In the genomic region with DNA sequence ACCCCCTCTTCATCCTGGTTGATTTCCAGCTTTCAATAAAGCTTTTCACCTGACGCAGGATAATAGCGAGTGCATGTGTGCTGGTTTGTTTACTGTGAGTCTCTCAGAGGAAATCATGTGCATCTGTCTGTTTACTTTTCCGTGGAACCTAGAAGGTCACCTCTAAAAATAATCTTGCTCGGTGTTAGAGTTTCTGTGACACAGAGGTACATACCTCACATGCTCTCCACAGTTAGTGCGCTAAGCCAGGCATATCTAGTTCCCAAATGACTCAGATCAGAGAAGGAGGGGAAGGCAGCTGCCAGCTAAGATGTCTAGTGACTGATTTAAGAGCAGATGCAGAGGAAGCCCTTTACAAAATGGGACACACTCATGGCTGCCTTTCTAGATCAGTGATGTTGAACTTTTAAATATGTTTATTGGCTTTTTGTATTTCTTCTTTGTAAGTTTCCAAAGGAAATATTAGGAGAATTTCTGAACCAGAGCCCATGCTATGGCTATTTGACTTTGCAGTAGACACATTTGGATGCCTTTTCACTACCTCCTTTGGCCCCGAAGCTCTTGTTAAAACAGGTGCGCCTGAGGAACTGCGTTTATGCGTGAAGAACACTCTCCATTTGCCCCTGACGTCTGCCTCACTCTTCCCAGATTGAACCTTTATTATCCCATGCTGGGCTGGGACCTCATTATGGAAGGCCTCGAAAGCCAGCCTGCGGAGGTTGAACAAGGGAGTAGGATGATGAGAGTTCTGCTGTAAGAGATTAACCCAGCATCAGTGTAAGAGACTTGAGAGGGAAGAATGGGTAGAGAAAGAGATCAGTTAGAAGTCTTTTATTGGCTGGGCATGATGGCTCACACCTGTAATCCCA, we compare ENCODE assay signal across 1 cellular context.
TF ChIP-seq lines count a peak whose summit lies in the region.

No MANE protein-coding gene starts in this region.

TF ChIP-seq in HepG2, 621 proteins besides CTCF, POLR2A, EP300 and RAD21 (continued from another document and continues in another):
- TF ChIP-seq, protein P1, sequence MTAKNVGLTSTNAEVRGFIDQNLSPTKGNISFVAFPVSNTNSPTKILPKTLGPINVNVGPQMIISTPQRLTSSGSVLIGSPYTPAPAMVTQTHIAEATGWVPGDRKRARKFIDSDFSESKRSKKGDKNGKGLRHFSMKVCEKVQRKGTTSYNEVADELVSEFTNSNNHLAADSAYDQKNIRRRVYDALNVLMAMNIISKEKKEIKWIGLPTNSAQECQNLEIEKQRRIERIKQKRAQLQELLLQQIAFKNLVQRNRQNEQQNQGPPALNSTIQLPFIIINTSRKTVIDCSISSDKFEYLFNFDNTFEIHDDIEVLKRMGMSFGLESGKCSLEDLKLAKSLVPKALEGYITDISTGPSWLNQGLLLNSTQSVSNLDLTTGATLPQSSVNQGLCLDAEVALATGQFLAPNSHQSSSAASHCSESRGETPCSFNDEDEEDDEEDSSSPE (CRISPR knock-in tag; IDR thresholded peaks at IDR 0.05): no peak
- TF ChIP-seq, protein P2, sequence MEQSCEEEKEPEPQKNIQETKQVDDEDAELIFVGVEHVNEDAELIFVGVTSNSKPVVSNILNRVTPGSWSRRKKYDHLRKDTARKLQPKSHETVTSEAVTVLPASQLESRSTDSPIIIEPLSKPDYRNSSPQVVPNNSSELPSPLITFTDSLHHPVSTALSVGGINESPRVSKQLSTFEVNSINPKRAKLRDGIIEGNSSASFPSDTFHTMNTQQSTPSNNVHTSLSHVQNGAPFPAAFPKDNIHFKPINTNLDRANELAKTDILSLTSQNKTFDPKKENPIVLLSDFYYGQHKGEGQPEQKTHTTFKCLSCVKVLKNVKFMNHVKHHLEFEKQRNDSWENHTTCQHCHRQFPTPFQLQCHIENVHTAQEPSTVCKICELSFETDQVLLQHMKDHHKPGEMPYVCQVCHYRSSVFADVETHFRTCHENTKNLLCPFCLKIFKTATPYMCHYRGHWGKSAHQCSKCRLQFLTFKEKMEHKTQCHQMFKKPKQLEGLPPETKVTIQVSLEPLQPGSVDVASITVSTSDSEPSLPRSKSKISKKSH (CRISPR knock-in tag; IDR thresholded peaks at IDR 0.05; ENCODE audit: borderline replicate concordance): no peak
- TF ChIP-seq ZMYM3 (CRISPR knock-in tag; IDR thresholded peaks at IDR 0.05): no peak
- TF ChIP-seq ELF3 (CRISPR knock-in tag; IDR thresholded peaks at IDR 0.05): peak; percentile 60; the same call in 1 of the 2 replicates
- no peak for TF ChIP-seq AHR (CRISPR knock-in tag; IDR thresholded peaks at IDR 0.05)
- peak; percentile 85 for TF ChIP-seq ESRRA (CRISPR knock-in tag; IDR thresholded peaks at IDR 0.05; ENCODE audit: low read depth)
- TF ChIP-seq ZNF577 (CRISPR knock-in tag; IDR thresholded peaks at IDR 0.05; ENCODE audit: borderline replicate concordance, low read depth): no peak
- no peak for TF ChIP-seq ZSCAN9 (CRISPR knock-in tag; IDR thresholded peaks at IDR 0.05; ENCODE audit: borderline replicate concordance)
- TF ChIP-seq, protein P3, sequence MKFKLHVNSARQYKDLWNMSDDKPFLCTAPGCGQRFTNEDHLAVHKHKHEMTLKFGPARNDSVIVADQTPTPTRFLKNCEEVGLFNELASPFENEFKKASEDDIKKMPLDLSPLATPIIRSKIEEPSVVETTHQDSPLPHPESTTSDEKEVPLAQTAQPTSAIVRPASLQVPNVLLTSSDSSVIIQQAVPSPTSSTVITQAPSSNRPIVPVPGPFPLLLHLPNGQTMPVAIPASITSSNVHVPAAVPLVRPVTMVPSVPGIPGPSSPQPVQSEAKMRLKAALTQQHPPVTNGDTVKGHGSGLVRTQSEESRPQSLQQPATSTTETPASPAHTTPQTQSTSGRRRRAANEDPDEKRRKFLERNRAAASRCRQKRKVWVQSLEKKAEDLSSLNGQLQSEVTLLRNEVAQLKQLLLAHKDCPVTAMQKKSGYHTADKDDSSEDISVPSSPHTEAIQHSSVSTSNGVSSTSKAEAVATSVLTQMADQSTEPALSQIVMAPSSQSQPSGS (CRISPR knock-in tag; IDR thresholded peaks at IDR 0.05): no peak
- no peak for TF ChIP-seq HDAC6 (IDR thresholded peaks at IDR 0.05; ENCODE audit: low read depth, low read length)
- no peak for TF ChIP-seq ZNF451 (CRISPR knock-in tag; IDR thresholded peaks at IDR 0.05)
- TF ChIP-seq ZNF20 (CRISPR knock-in tag; IDR thresholded peaks at IDR 0.05): no peak
- TF ChIP-seq, protein P4, sequence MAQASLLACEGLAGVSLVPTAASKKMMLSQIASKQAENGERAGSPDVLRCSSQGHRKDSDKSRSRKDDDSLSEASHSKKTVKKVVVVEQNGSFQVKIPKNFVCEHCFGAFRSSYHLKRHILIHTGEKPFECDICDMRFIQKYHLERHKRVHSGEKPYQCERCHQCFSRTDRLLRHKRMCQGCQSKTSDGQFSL (CRISPR knock-in tag; IDR thresholded peaks at IDR 0.05): no peak
- peak; percentile 58; the same call in 1 of the 2 replicates for TF ChIP-seq PPARG (CRISPR knock-in tag; conservative IDR thresholded peaks at IDR 0.05)
- TF ChIP-seq HMG20A (CRISPR knock-in tag; IDR thresholded peaks at IDR 0.05; ENCODE audit: borderline replicate concordance): peak; percentile 63; the same call in 1 of the 2 replicates
- no peak for TF ChIP-seq RBM22 (optimal IDR thresholded peaks at IDR 0.05; ENCODE audit: low read length)
- no peak for TF ChIP-seq PTBP1 (IDR thresholded peaks at IDR 0.05; ENCODE audit: low read depth, low read length, poor library complexity, severe bottlenecking)
- TF ChIP-seq, protein P5, sequence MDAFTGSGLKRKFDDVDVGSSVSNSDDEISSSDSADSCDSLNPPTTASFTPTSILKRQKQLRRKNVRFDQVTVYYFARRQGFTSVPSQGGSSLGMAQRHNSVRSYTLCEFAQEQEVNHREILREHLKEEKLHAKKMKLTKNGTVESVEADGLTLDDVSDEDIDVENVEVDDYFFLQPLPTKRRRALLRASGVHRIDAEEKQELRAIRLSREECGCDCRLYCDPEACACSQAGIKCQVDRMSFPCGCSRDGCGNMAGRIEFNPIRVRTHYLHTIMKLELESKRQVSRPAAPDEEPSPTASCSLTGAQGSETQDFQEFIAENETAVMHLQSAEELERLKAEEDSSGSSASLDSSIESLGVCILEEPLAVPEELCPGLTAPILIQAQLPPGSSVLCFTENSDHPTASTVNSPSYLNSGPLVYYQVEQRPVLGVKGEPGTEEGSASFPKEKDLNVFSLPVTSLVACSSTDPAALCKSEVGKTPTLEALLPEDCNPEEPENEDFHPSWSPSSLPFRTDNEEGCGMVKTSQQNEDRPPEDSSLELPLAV (CRISPR knock-in tag; conservative IDR thresholded peaks at IDR 0.05; ENCODE audit: low read depth): no peak
- TF ChIP-seq, protein P6, sequence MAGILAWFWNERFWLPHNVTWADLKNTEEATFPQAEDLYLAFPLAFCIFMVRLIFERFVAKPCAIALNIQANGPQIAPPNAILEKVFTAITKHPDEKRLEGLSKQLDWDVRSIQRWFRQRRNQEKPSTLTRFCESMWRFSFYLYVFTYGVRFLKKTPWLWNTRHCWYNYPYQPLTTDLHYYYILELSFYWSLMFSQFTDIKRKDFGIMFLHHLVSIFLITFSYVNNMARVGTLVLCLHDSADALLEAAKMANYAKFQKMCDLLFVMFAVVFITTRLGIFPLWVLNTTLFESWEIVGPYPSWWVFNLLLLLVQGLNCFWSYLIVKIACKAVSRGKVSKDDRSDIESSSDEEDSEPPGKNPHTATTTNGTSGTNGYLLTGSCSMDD (CRISPR knock-in tag; IDR thresholded peaks at IDR 0.05): no peak
- TF ChIP-seq ZNF33B (CRISPR knock-in tag; IDR thresholded peaks at IDR 0.05): no peak
- 0 out of 2 replicates have a peak, but pooled peaks have one; percentile 57 for TF ChIP-seq ZFP1 (CRISPR knock-in tag; IDR thresholded peaks at IDR 0.05)
- TF ChIP-seq JUND (CRISPR knock-in tag; IDR thresholded peaks at IDR 0.05): no peak
- TF ChIP-seq, protein P7, sequence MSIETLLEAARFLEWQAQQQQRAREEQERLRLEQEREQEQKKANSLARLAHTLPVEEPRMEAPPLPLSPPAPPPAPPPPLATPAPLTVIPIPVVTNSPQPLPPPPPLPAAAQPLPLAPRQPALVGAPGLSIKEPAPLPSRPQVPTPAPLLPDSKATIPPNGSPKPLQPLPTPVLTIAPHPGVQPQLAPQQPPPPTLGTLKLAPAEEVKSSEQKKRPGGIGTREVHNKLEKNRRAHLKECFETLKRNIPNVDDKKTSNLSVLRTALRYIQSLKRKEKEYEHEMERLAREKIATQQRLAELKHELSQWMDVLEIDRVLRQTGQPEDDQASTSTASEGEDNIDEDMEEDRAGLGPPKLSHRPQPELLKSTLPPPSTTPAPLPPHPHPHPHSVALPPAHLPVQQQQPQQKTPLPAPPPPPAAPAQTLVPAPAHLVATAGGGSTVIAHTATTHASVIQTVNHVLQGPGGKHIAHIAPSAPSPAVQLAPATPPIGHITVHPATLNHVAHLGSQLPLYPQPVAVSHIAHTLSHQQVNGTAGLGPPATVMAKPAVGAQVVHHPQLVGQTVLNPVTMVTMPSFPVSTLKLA (IDR thresholded peaks at IDR 0.05): peak; percentile 22; the same call in 1 of the 2 replicates
- TF ChIP-seq, protein P8, sequence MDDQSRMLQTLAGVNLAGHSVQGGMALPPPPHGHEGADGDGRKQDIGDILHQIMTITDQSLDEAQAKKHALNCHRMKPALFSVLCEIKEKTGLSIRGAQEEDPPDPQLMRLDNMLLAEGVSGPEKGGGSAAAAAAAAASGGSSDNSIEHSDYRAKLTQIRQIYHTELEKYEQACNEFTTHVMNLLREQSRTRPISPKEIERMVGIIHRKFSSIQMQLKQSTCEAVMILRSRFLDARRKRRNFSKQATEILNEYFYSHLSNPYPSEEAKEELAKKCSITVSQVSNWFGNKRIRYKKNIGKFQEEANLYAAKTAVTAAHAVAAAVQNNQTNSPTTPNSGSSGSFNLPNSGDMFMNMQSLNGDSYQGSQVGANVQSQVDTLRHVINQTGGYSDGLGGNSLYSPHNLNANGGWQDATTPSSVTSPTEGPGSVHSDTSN (CRISPR knock-in tag; IDR thresholded peaks at IDR 0.05; ENCODE audit: borderline replicate concordance): no peak
- TF ChIP-seq KDM5B (CRISPR knock-in tag; IDR thresholded peaks at IDR 0.05; ENCODE audit: borderline replicate concordance): no peak
- TF ChIP-seq, protein P9, sequence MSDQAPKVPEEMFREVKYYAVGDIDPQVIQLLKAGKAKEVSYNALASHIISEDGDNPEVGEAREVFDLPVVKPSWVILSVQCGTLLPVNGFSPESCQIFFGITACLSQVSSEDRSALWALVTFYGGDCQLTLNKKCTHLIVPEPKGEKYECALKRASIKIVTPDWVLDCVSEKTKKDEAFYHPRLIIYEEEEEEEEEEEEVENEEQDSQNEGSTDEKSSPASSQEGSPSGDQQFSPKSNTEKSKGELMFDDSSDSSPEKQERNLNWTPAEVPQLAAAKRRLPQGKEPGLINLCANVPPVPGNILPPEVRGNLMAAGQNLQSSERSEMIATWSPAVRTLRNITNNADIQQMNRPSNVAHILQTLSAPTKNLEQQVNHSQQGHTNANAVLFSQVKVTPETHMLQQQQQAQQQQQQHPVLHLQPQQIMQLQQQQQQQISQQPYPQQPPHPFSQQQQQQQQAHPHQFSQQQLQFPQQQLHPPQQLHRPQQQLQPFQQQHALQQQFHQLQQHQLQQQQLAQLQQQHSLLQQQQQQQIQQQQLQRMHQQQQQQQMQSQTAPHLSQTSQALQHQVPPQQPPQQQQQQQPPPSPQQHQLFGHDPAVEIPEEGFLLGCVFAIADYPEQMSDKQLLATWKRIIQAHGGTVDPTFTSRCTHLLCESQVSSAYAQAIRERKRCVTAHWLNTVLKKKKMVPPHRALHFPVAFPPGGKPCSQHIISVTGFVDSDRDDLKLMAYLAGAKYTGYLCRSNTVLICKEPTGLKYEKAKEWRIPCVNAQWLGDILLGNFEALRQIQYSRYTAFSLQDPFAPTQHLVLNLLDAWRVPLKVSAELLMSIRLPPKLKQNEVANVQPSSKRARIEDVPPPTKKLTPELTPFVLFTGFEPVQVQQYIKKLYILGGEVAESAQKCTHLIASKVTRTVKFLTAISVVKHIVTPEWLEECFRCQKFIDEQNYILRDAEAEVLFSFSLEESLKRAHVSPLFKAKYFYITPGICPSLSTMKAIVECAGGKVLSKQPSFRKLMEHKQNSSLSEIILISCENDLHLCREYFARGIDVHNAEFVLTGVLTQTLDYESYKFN (CRISPR knock-in tag; conservative IDR thresholded peaks at IDR 0.05): peak; percentile 68
- TF ChIP-seq KDM5A (IDR thresholded peaks at IDR 0.05; ENCODE audit: borderline replicate concordance, low read length): no peak
- peak; percentile 76 for TF ChIP-seq RXRB (CRISPR knock-in tag; IDR thresholded peaks at IDR 0.05; ENCODE audit: borderline replicate concordance)
- TF ChIP-seq, protein P10, sequence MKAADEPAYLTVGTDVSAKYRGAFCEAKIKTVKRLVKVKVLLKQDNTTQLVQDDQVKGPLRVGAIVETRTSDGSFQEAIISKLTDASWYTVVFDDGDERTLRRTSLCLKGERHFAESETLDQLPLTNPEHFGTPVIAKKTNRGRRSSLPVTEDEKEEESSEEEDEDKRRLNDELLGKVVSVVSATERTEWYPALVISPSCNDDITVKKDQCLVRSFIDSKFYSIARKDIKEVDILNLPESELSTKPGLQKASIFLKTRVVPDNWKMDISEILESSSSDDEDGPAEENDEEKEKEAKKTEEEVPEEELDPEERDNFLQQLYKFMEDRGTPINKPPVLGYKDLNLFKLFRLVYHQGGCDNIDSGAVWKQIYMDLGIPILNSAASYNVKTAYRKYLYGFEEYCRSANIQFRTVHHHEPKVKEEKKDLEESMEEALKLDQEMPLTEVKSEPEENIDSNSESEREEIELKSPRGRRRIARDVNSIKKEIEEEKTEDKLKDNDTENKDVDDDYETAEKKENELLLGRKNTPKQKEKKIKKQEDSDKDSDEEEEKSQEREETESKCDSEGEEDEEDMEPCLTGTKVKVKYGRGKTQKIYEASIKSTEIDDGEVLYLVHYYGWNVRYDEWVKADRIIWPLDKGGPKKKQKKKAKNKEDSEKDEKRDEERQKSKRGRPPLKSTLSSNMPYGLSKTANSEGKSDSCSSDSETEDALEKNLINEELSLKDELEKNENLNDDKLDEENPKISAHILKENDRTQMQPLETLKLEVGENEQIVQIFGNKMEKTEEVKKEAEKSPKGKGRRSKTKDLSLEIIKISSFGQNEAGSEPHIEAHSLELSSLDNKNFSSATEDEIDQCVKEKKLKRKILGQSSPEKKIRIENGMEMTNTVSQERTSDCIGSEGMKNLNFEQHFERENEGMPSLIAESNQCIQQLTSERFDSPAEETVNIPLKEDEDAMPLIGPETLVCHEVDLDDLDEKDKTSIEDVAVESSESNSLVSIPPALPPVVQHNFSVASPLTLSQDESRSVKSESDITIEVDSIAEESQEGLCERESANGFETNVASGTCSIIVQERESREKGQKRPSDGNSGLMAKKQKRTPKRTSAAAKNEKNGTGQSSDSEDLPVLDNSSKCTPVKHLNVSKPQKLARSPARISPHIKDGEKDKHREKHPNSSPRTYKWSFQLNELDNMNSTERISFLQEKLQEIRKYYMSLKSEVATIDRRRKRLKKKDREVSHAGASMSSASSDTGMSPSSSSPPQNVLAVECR (CRISPR knock-in tag; IDR thresholded peaks at IDR 0.05; ENCODE audit: borderline replicate concordance): no peak
- TF ChIP-seq, protein P11, sequence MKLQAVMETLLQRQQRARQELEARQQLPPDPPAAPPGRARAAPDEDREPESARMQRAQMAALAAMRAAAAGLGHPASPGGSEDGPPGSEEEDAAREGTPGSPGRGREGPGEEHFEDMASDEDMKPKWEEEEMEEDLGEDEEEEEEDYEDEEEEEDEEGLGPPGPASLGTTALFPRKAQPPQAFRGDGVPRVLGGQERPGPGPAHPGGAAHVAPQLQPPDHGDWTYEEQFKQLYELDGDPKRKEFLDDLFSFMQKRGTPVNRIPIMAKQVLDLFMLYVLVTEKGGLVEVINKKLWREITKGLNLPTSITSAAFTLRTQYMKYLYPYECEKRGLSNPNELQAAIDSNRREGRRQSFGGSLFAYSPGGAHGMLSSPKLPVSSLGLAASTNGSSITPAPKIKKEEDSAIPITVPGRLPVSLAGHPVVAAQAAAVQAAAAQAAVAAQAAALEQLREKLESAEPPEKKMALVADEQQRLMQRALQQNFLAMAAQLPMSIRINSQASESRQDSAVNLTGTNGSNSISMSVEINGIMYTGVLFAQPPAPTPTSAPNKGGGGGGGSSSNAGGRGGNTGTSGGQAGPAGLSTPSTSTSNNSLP (IDR thresholded peaks at IDR 0.05; ENCODE audit: low read depth, low read length): peak; percentile 37; the same call in 1 of the 2 replicates
- TF ChIP-seq CHCHD3 (CRISPR knock-in tag; IDR thresholded peaks at IDR 0.05): no peak
- TF ChIP-seq KLF9 (CRISPR knock-in tag; IDR thresholded peaks at IDR 0.05; ENCODE audit: low read depth): no peak
- TF ChIP-seq NFYB (CRISPR knock-in tag; IDR thresholded peaks at IDR 0.05): no peak
